ENCODE assay signal across 20 cellular contexts in genomic region chr5:125125031-125125823, GRCh38.
DNase-seq lines count a peak whose midpoint lies in the region; ATAC-seq, FAIRE-seq and TF ChIP-seq lines count a peak whose summit lies in the region.
"Had no signal": no experiment of that assay in that cellular context is flagged by ENCODE, and none has a peak within 500 bp of the region (broad histone marks: within the 10 kb centered on the region; RNA-seq: fewer than 3 reads in every experiment).

No MANE protein-coding gene starts in this region.

- peak overlapping the region; percentile 86; the same call in 2 of the 3 replicates for H2BK15ac ChIP-seq in IMR-90 (ENCODE audit: low read depth, low read length)

- dilution Hi-C loops in IMR-90 (cut with HindIII; ENCODE audit: low sequenced_read_pairs, unreplicated experiment): no loop called here

- peak overlapping the region; percentile 21; the same call in 1 of the 2 replicates for H2BK120ac ChIP-seq in IMR-90 (ENCODE audit: low read depth, low read length)

- H3K27ac ChIP-seq in ACC112 (ENCODE audit: low read depth, low read length) (no peak overlapping the region), IMR-90 (ENCODE audit: insufficient read depth, low read length) (no peak overlapping the region), psoas muscle (no peak overlapping the region)
- H3K27ac ChIP-seq: heart right ventricle, HL-60, prostate gland had no signal

- H2AFZ ChIP-seq in ACC112 (ENCODE audit: low read length, unreplicated experiment) (peak overlapping the region; percentile 37), IMR-90 (replicated peaks; ENCODE audit: low read length, poor library complexity) (peak overlapping the region; percentile 64)

- no CpG with 5 or more reads among the region's 6 CpGs for WGBS in IMR-90 (ENCODE audit: extremely low coverage in 2 of 2, insufficient read length in 1 of 2), 2 experiments
- 61 to 67% (median 63%) methylated on average over 6 of the region's 6 CpGs for whole genome bisulfite sequencing in psoas muscle, 3 donors

- H2BK5ac ChIP-seq in IMR-90 (ENCODE audit: low read depth, low read length, poor library complexity, severe bottlenecking): peak overlapping the region; percentile 20

- H4K20me1 ChIP-seq in IMR-90 (ENCODE audit: insufficient read depth, low read length): no peaks in the 10 kb centered on the region

- no peaks in the 10 kb centered on the region for H3K79me1 ChIP-seq in IMR-90 (ENCODE audit: low read depth in 1 of 2, low read length in 2 of 2)

- TF ChIP-seq RAD21 in IMR-90 (IDR thresholded peaks at IDR 0.05; ENCODE audit: low read length): no peak

- no peak overlapping the region for H4K91ac ChIP-seq in IMR-90 (ENCODE audit: insufficient read depth, low read depth, low read length)

- in situ Hi-C loops in IMR-90 (cut with MboI; ENCODE audit: low sequenced_read_pairs): no loop called here

- TF ChIP-seq CTCF in IMR-90 (conservative IDR thresholded peaks at IDR 0.05; ENCODE audit: low read depth, low read length): no peak
- TF ChIP-seq CTCF in bronchial epithelial cell (IDR thresholded peaks at IDR 0.05; ENCODE audit: insufficient read depth, low read length, severe bottlenecking): no peak
- TF ChIP-seq CTCF in mucosa of descending colon (IDR thresholded peaks at IDR 0.05): no peak
- no peak for TF ChIP-seq CTCF in psoas muscle (IDR thresholded peaks at IDR 0.05)

- H4K5ac ChIP-seq in IMR-90 (ENCODE audit: low read depth, low read length): peak overlapping the region; percentile 69; the same call in 1 of the 2 replicates

- ATAC-seq in IMR-90 (ENCODE audit: low read depth) (peak; percentile 35; the same call in 1 of the 2 replicates), mucosa of descending colon (peak; percentile 39), psoas muscle (no peak), left lobe of liver (no peak)
- ATAC-seq: heart right ventricle, natural killer cell had no signal

- H4K8ac ChIP-seq in IMR-90 (ENCODE audit: low read depth in 2 of 2, low read length in 2 of 2): peak overlapping the region in 1 of 2 experiments; percentile 8; a peak in 1 of 4 replicates

- H3K56ac ChIP-seq in IMR-90 (ENCODE audit: extremely low read depth, insufficient read depth, low read length): peak overlapping the region; percentile 6

- H2AK5ac ChIP-seq in IMR-90 (ENCODE audit: low read depth, low read length): no peak overlapping the region

- H3K9ac ChIP-seq in IMR-90 (ENCODE audit: low read depth, low read length): peak overlapping the region; percentile 26; the same call in 1 of the 2 replicates

- CTCF ChIA-PET in IMR-90 (lab: Yijun Ruan, JAX): no interaction called here

- no peaks in the 10 kb centered on the region for H3K79me2 ChIP-seq in ACC112 (ENCODE audit: control insufficient read depth, insufficient read depth, low read length, unreplicated experiment)

- H2BK20ac ChIP-seq in IMR-90 (ENCODE audit: low read depth, low read length): no peak overlapping the region

- H3K36me3 ChIP-seq in ACC112 (ENCODE audit: insufficient read depth, low read length): no peaks in the 10 kb centered on the region
- no peaks in the 10 kb centered on the region for H3K36me3 ChIP-seq in IMR-90 (ENCODE audit: control insufficient read depth, insufficient read depth, low read length)
- no peaks in the 10 kb centered on the region for H3K36me3 ChIP-seq in bronchial epithelial cell (ENCODE audit: control insufficient read depth, insufficient read depth, low read length)
- no peaks in the 10 kb centered on the region for H3K36me3 ChIP-seq in mucosa of descending colon (ENCODE audit: low read depth)
- no peaks in the 10 kb centered on the region for H3K36me3 ChIP-seq in psoas muscle (ENCODE audit: insufficient read depth in 1 of 2, low read depth in 1 of 2)
- H3K36me3 ChIP-seq: heart right ventricle, prostate gland had no signal

- no peaks in the 10 kb centered on the region for H3K9me3 ChIP-seq in IMR-90 (ENCODE audit: control insufficient read depth, insufficient read depth, low read length)
- no peaks in the 10 kb centered on the region for H3K9me3 ChIP-seq in mucosa of descending colon
- no peaks in the 10 kb centered on the region for H3K9me3 ChIP-seq in psoas muscle
- H3K9me3 ChIP-seq: heart right ventricle, prostate gland had no signal

- no peaks in the 10 kb centered on the region for H3K4me1 ChIP-seq in ACC112 (ENCODE audit: control insufficient read depth, insufficient read depth, low read length, unreplicated experiment)
- H3K4me1 ChIP-seq in IMR-90 (ENCODE audit: control insufficient read depth, insufficient read depth, low read length): peaks cover 3% of the 10 kb centered on the region
- H3K4me1 ChIP-seq in mucosa of descending colon (ENCODE audit: low read depth): no peaks in the 10 kb centered on the region
- H3K4me1 ChIP-seq in psoas muscle: no peaks in the 10 kb centered on the region
- H3K4me1 ChIP-seq: heart right ventricle, prostate gland had no signal

- no peak for TF ChIP-seq POLR2A in IMR-90 (IDR thresholded peaks at IDR 0.05; ENCODE audit: low read depth, low read length)

- H3K14ac ChIP-seq in IMR-90 (replicated peaks; ENCODE audit: low read depth, low read length): no peak overlapping the region; the same call in 1 of the 2 replicates

- no peak overlapping the region for H3K4me3 ChIP-seq in ACC112 (ENCODE audit: low read depth, low read length)
- H3K4me3 ChIP-seq in IMR-90 (ENCODE audit: insufficient read depth, low read depth, low read length): no peak overlapping the region
- H3K4me3 ChIP-seq in bronchial epithelial cell (ENCODE audit: low read depth, low read length): no peak overlapping the region
- H3K4me3 ChIP-seq in mucosa of descending colon: no peak overlapping the region
- no peak overlapping the region for H3K4me3 ChIP-seq in psoas muscle
- H3K4me3 ChIP-seq: heart right ventricle, prostate gland had no signal

- intact Hi-C loops in IMR-90 (cut with micrococcal nuclease): no loop called here
- intact Hi-C loops in mucosa of descending colon (cut with DNase I, micrococcal nuclease): no loop called here
- intact Hi-C loops in psoas muscle (cut with DNase I): no loop called here

- POLR2A ChIA-PET in IMR-90 (lab: Charles Lee; ENCODE audit: unreplicated experiment): no interaction called here

- no TSS peak for BruUV-seq in IMR-90 (replicated peaks; lab: Mats Ljungman, UMichigan)

- no peak overlapping the region; the same call in 1 of the 2 replicates for H3K4ac ChIP-seq in IMR-90 (ENCODE audit: low read depth, low read length)

- no peak overlapping the region for H2AK9ac ChIP-seq in IMR-90 (replicated peaks; ENCODE audit: low read depth, low read length, poor library complexity)

- no peak overlapping the region for H3K23ac ChIP-seq in IMR-90 (ENCODE audit: low read depth, low read length)

- H3K27me3 ChIP-seq in ACC112 (ENCODE audit: insufficient read depth, low read length) (no peaks in the 10 kb centered on the region), IMR-90 (ENCODE audit: control insufficient read depth, insufficient read depth, low read length) (no peaks in the 10 kb centered on the region), bronchial epithelial cell (ENCODE audit: control insufficient read depth, insufficient read depth, low read length) (no peaks in the 10 kb centered on the region), psoas muscle (ENCODE audit: insufficient read depth in 3 of 3, low read length in 2 of 3) (no peaks in the 10 kb centered on the region)
- H3K27me3 ChIP-seq: heart right ventricle had no signal

- DNase-seq in IMR-90 (peak; percentile 9), bronchial epithelial cell (ENCODE audit: low read depth) (peak; percentile 28), mucosa of descending colon (peak in 1 of 3 donors; percentile 7), psoas muscle (no peak), NCI-H2029 treated with DMSO at 0.1 percent for 48 hours (lab: John Stamatoyannopoulos, UW) (no peak), left lobe of liver (ENCODE audit: low spot score) (no peak)
- no peak for DNase-seq in stimulated activated CD4-positive, alpha-beta T cell treated with anti-CD3 and anti-CD28 coated beads, Interleukin-2, amount 100 ng/mL, for 48 hours
- DNase-seq: activated CD4-positive, alpha-beta T cell treated with anti-CD3 and anti-CD28 coated beads, Interleukin-2, amount 10 ng/mL, durations not matched to agents 7 days and 5 days; amygdala; DMS153; heart right ventricle; mammary epithelial cell; natural killer cell; NCI-H1694 treated with DMSO at 0.1 percent for 48 hours; NCI-H345; Right ventricle myocardium superior had no signal

- no peak for FAIRE-seq in bronchial epithelial cell (lab: Jason Lieb, UNC)
- FAIRE-seq: urothelium cell line had no signal

- H3K4me2 ChIP-seq in IMR-90 (ENCODE audit: low read depth, low read length): peak overlapping the region; percentile 95; the same call in 1 of the 2 replicates

- no peak overlapping the region; the same call in 1 of the 2 replicates for H3K18ac ChIP-seq in IMR-90 (ENCODE audit: low read depth, low read length)

- H3K9me1 ChIP-seq in IMR-90 (ENCODE audit: insufficient read depth, low read length): no peaks in the 10 kb centered on the region

TF ChIP-seq in IMR-90, 13 proteins besides CTCF, POLR2A, EP300 and RAD21:
- TF ChIP-seq RCOR1 (IDR thresholded peaks at IDR 0.05; ENCODE audit: insufficient replicate concordance, low read length): no peak

Comparison
In these comparisons a context has a peak if more than half of its experiments do, and no peak if none do; other contexts are left out.
1. ATAC-seq: peak in IMR-90 (single experiment) and mucosa of descending colon (single experiment); none in psoas muscle (0 of 4) and left lobe of liver (single experiment).
2. DNase-seq: peak in IMR-90 (single experiment) and bronchial epithelial cell (single experiment); none in psoas muscle (0 of 2), NCI-H2029 treated with DMSO at 0.1 percent for 48 hours (single experiment), left lobe of liver (single experiment) and stimulated activated CD4-positive, alpha-beta T cell treated with anti-CD3 and anti-CD28 coated beads, Interleukin-2, amount 100 ng/mL, for 48 hours (0 of 2).